Comparison of ENCODE assay signal across 15 cellular contexts in the genomic region with DNA sequence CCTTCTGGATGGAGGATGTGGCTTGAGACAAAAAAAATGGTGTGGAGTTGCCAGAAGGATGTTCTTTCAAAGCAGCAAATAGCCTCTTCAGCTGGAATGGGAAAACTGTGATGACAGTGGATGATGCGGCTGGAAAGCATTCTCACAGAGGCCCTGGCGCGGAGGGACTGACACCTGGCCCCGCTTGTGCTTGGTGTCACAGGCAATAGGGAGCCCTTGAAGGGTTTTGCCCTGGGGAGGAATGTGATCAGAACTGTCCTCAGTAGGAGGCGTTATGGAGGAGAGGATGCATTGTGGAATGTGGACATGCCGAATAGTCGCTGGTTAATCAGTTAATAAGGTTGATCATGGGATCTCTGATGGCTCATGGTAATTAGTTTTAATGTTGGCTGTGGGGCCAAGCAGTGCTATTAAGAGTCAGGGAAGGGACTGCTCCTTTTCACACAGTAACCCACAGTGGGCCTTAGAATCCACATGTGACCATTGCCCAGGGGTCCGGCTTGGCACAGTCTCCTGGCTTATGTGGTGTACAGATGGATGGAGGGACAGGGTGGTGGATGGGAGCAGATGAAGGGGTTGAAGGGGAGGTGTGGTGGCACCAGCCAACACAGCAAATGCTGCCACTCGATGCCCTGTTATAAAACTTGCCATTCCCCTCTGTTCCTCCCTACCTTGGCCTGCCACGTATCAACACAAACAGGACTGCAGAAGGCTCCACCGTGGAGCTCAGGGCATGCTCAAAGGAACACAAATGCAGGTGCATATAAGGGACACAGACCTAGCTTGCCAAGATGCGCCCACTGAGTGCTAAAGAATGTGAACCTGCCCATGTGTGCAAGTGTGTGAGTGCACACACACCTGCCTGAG.
"Had no signal": no experiment of that assay in that cellular context is flagged by ENCODE, and none has a peak within 500 bp of the region (broad histone marks: within the 10 kb centered on the region; RNA-seq: fewer than 3 reads in every experiment).

No MANE protein-coding gene starts in this region.

- DNase-seq: activated CD4-positive, alpha-beta T cell treated with anti-CD3 and anti-CD28 coated beads for 4 hours; activated CD8-positive, alpha-beta T cell treated with anti-CD3 and anti-CD28 coated beads, Interleukin-2, amount 10 ng/mL, durations not matched to agents 7 days and 5 days; activated gamma-delta T cell; effector CD8-positive, alpha-beta T cell; naive thymus-derived CD4-positive, alpha-beta T cell; psoas muscle; stimulated activated CD4-positive, alpha-beta T cell treated with anti-CD3 and anti-CD28 coated beads, Interleukin-4, amount 100 ng/mL, for 1 hour; stimulated activated CD8-positive, alpha-beta memory T cell treated with anti-CD3 and anti-CD28 coated beads, Interleukin-4, amount 100 ng/mL, for 48 hours; stimulated activated naive CD8-positive, alpha-beta T cell treated with anti-CD3 and anti-CD28 coated beads, Interleukin-15, Interleukin-2, amounts not matched to agents 100 U/mL and 50 U/mL, for 24 hours; T1000 had no signal

- H3K27ac Mint-ChIP-seq: activated CD8-positive, alpha-beta T cell treated with anti-CD3 and anti-CD28 coated beads, Interleukin-2, amount 10 ng/mL, durations not matched to agents 7 days and 5 days; naive thymus-derived CD4-positive, alpha-beta T cell had no signal

- H3K9me3 Mint-ChIP-seq: naive thymus-derived CD4-positive, alpha-beta T cell had no signal

- H3K4me3 Mint-ChIP-seq: activated CD8-positive, alpha-beta T cell treated with anti-CD3 and anti-CD28 coated beads, Interleukin-2, amount 10 ng/mL, durations not matched to agents 7 days and 5 days; naive thymus-derived CD4-positive, alpha-beta T cell had no signal

- H3K36me3 Mint-ChIP-seq: naive thymus-derived CD4-positive, alpha-beta T cell had no signal

- ATAC-seq: activated CD8-positive, alpha-beta T cell treated with anti-CD3 and anti-CD28 coated beads, Interleukin-2, amount 10 ng/mL, durations not matched to agents 7 days and 5 days; gastroesophageal sphincter; naive thymus-derived CD4-positive, alpha-beta T cell; psoas muscle; stimulated activated naive CD8-positive, alpha-beta T cell treated with anti-CD3 and anti-CD28 coated beads, Interleukin-15, Interleukin-2, amounts not matched to agents 100 U/mL and 50 U/mL, for 24 hours had no signal

- H3K9me3 ChIP-seq: gastroesophageal sphincter, psoas muscle had no signal

- H3K36me3 ChIP-seq: cardiac muscle cell, gastroesophageal sphincter, WERI-Rb-1 had no signal

- H3K4me3 ChIP-seq: cardiac muscle cell, coronary artery, gastroesophageal sphincter, psoas muscle had no signal

- H3K27ac ChIP-seq: cardiac muscle cell, coronary artery, epithelial cell of prostate, gastroesophageal sphincter, psoas muscle, WERI-Rb-1 had no signal

- H3K4me1 ChIP-seq: gastroesophageal sphincter, psoas muscle had no signal
